In genomic region chr22:22293436-22293835, GRCh38 we compare ENCODE assay signal across 7 cellular contexts. TPM values are rescaled to one million over a fixed set of nuclear protein-coding genes. Genes with fewer than 3 reads are reported as not detected.
"Had no signal": no experiment of that assay in that cellular context is flagged by ENCODE, and none has a peak within 500 bp of the region (broad histone marks: within the 10 kb centered on the region; RNA-seq: fewer than 3 reads in every experiment).

No MANE protein-coding gene starts in this region.

RNA-seq across cellular contexts. Expression of gene VPREB1, which starts 48.9 kb away (rescaled TPM):
- total RNA-seq: GM23248, GM23338, H1, H4, H7, H9, HFFc6 had no signal
